11 cellular contexts compared by ENCODE assay signal in the genomic region with DNA sequence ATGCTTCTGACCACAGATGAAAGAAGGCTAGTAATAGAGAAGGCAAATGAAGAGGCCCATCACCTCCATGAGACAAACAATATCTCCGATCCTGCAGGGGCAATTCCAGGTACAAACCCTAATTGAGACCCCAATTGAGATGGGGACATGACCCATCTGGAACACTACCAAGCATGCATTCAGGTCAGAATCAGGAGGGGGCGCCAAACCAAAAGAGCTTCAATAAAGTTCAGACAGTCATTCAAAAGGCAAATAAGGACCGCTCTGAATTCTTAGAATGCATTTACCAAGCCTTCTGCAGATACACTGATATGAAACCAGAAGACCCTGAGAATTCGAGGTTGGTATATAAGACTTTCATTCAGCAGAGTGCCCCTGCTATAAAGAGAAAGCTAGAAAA. TPM values are rescaled to one million over a fixed set of nuclear protein-coding genes. Genes with fewer than 3 reads are reported as not detected.
DNase-seq lines count a peak whose midpoint lies in the region; ATAC-seq and TF ChIP-seq lines count a peak whose summit lies in the region.
"Had no signal": no experiment of that assay in that cellular context is flagged by ENCODE, and none has a peak within 500 bp of the region (broad histone marks: within the 10 kb centered on the region; RNA-seq: fewer than 3 reads in every experiment).

No MANE protein-coding gene starts in this region.

- H3K36me3 ChIP-seq in heart left ventricle (no peaks in the 10 kb centered on the region), testis (ENCODE audit: low read depth, missing control alignments) (no peaks in the 10 kb centered on the region)

- DNase-seq in heart left ventricle (peak in 2 of 5 donors; percentile 28 to 33), Right ventricle myocardium superior (no peak), T follicular helper cell (ENCODE audit: low read depth) (peak; percentile 4), germinal center (ENCODE audit: low spot score) (peak; percentile 10), testis (peak; percentile 32), AG20443 (ENCODE audit: low spot score) (no peak)
- no peak for DNase-seq in activated CD8-positive, alpha-beta memory T cell treated with anti-CD3 and anti-CD28 coated beads, Interleukin-2, amount 50 U/mL, for 4 hours
- DNase-seq: occipital lobe had no signal

- H3K9me3 ChIP-seq in heart left ventricle = peaks cover 0 to 6% (median 0%) of the 10 kb centered on the region in 12 donors
- H3K9me3 ChIP-seq in testis = no peaks in the 10 kb centered on the region

- intact Hi-C loops in heart left ventricle (cut with DNase I) = loop anchor here (2.0 to 10.0 kb wide), 9 partner anchors 43 to 99 kb away; a partner anchor contains a TSS
- intact Hi-C loops in Right ventricle myocardium superior (cut with DNase I) = no loop called here
- intact Hi-C loops in testis (cut with DNase I; ENCODE audit: low total_unique reads) = no loop called here

- H3K27me3 ChIP-seq in heart left ventricle (no peaks in the 10 kb centered on the region), testis (no peaks in the 10 kb centered on the region)

- H3K27ac ChIP-seq in heart left ventricle (no peak overlapping the region), testis (no peak overlapping the region)

- H3K4me3 ChIP-seq in heart left ventricle = no peak overlapping the region
- no peak overlapping the region for H3K4me3 ChIP-seq in testis

- WGBS in heart left ventricle, 4 donors = 57 to 72% (median 59%) methylated on average over 4 of the region's 4 CpGs
- WGBS in testis, 2 donors = 52 to 68% methylated on average over 4 of the region's 4 CpGs

- TF ChIP-seq POLR2A in heart left ventricle (IDR thresholded peaks at IDR 0.05) (no peak), testis (IDR thresholded peaks at IDR 0.05) (no peak)

- ATAC-seq in heart left ventricle = no peak
- ATAC-seq in Right ventricle myocardium superior (ENCODE audit: poor library complexity) = no peak
- no peak for ATAC-seq in GM18870 (IDR thresholded peaks at IDR 0.05; ENCODE audit: unreplicated experiment)

- TF ChIP-seq CTCF in heart left ventricle (IDR thresholded peaks at IDR 0.05) (peak; percentile 32 to 60 (median 43)), testis (IDR thresholded peaks at IDR 0.05) (peak in 1 of 3 experiments; percentile 5)

- H3K4me1 ChIP-seq in heart left ventricle (peaks cover 0 to 7% (median 0%) of the 10 kb centered on the region in 12 donors), testis (no peaks in the 10 kb centered on the region)

RNA-seq across cellular contexts. Expression of a gene that starts 10.2 kb away (rescaled TPM):
- not detected for total RNA-seq in heart left ventricle
- not detected for polyA plus RNA-seq in heart left ventricle
- not detected for total RNA-seq in Right ventricle myocardium superior
- not detected for total RNA-seq in testis
- polyA plus RNA-seq in testis (ENCODE audit: insufficient read depth, low read depth, low replicate concordance) = not detected
- total RNA-seq: occipital lobe had no signal
- polyA plus RNA-seq: BJ, esophagus had no signal

RNA-seq across cellular contexts. Expression of a gene that starts 12.3 kb away (rescaled TPM):
- total RNA-seq in heart left ventricle (not detected), Right ventricle myocardium superior (not detected), testis (under 1 TPM in 1 of 2 donors, not detected in 1; 0.39 TPM)
- polyA plus RNA-seq in heart left ventricle (not detected), testis (ENCODE audit: insufficient read depth, low read depth, low replicate concordance) (1.9 TPM)
- total RNA-seq: occipital lobe had no signal
- polyA plus RNA-seq: BJ, esophagus had no signal

RNA-seq across cellular contexts. Expression of a gene that starts 23.1 kb away (rescaled TPM):
- 10 to 100 TPM in 2 of 9 donors, 1 to 10 TPM in 7; 2.5 to 39.9 (median 5.2) TPM for total RNA-seq in heart left ventricle
- polyA plus RNA-seq in heart left ventricle = 1 to 10 TPM; 1.1 to 6.3 TPM
- 6.4 TPM for total RNA-seq in Right ventricle myocardium superior
- 1 to 10 TPM in 1 of 2 donors, under 1 TPM in 1; 0.71 to 7.4 TPM for total RNA-seq in testis
- 11.0 TPM for polyA plus RNA-seq in testis (ENCODE audit: insufficient read depth, low read depth, low replicate concordance)
- polyA plus RNA-seq: BJ had no signal

RNA-seq across cellular contexts. Expression of a gene that starts 44.7 kb away (rescaled TPM):
- total RNA-seq in heart left ventricle = 100 to 1,000 TPM; 127 to 654 (median 294) TPM
- 100 to 1,000 TPM; 199 to 242 TPM for polyA plus RNA-seq in heart left ventricle
- total RNA-seq in Right ventricle myocardium superior = 317 TPM
- 1,000 to 10,000 TPM; 2,192 to 2,939 TPM for total RNA-seq in testis
- 1,880 TPM for polyA plus RNA-seq in testis (ENCODE audit: insufficient read depth, low read depth, low replicate concordance)
- polyA plus RNA-seq: BJ had no signal

Comparison
In these comparisons a context has a peak if more than half of its experiments do, and no peak if none do; other contexts are left out.
1. intact Hi-C loops: an anchor here in heart left ventricle (2.0 to 10.0 kb wide); none called in Right ventricle myocardium superior and testis.
2. DNase-seq: peak in T follicular helper cell (single experiment), germinal center (single experiment) and testis (single experiment); none in Right ventricle myocardium superior (single experiment), activated CD8-positive, alpha-beta memory T cell treated with anti-CD3 and anti-CD28 coated beads, Interleukin-2, amount 50 U/mL, for 4 hours (single experiment) and AG20443 (single experiment).